1 cellular context compared by ENCODE assay signal in genomic region chr1:116854294-116854693, GRCh38.
TF ChIP-seq lines count a peak whose summit lies in the region.

No MANE protein-coding gene starts in this region.

TF ChIP-seq in HepG2, 621 proteins besides CTCF, POLR2A, EP300 and RAD21 (continued from another document):
- TF ChIP-seq CREBL2 (CRISPR knock-in tag; IDR thresholded peaks at IDR 0.05; ENCODE audit: borderline replicate concordance) (no peak), HNF1A (IDR thresholded peaks at IDR 0.05; ENCODE audit: low read depth) (no peak), HNF1A (CRISPR knock-in tag; IDR thresholded peaks at IDR 0.05; ENCODE audit: borderline replicate concordance) (no peak), MATR3 (CRISPR knock-in tag; IDR thresholded peaks at IDR 0.05) (no peak), IRF9 (CRISPR knock-in tag; IDR thresholded peaks at IDR 0.05; ENCODE audit: borderline replicate concordance) (no peak), JUND (CRISPR knock-in tag; IDR thresholded peaks at IDR 0.05) (no peak), RBAK (CRISPR knock-in tag; IDR thresholded peaks at IDR 0.05) (no peak), ZNF326 (CRISPR knock-in tag; IDR thresholded peaks at IDR 0.05; ENCODE audit: borderline replicate concordance) (no peak), PHF20 (CRISPR knock-in tag; IDR thresholded peaks at IDR 0.05) (no peak)
